Comparison of ENCODE assay signal across 8 cellular contexts in the genomic region with DNA sequence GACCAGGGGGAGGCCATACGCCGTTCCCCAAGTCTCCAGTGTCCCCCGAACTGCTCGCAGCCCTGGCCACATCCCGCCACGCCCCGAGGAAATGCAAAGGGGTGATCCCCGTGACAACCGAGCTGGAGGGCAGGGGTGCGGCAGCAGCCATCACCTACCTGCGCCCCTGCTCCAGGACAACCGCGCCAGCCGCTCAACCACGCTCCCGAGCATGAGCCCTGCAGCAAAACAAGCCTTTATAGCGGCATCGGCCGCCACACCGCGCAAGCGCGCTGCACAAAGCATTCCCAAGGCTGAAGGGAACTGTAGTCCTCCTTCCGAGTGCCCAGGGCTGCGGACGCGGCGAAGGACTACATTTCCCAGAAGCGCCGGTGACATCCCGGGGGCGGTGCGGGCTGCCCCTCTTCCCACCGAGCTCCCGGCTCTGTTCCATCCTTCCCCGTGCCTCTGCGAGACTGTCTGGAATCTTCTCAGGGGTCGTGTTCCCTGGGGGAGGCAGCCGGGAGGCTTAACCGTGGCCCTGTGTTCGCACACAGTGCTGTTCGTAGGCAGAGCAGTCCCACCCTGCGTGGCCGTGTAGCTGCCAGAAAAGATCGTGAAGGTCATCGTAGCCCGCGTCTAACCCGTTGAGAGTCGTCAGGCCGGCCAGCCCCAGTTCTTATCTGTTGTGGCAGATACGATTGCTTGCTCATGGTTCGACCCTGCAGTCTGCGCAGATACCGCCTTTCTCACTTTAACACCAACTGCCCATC. TPM values are rescaled to one million over a fixed set of nuclear protein-coding genes. Genes with fewer than 3 reads are reported as not detected.
A peak's percentile ranks its signal among the peaks of the same experiment; 100 is the strongest.
DNase-seq lines count a peak whose midpoint lies in the region; ATAC-seq and TF ChIP-seq lines count a peak whose summit lies in the region.

A gene (minus strand): TSS at position 213 of the 752 bp plus-strand sequence. CDS start 3,492 bp downstream, outside the sequence.

- POLR2A ChIA-PET in activated CD4-positive, alpha-beta T cell treated with anti-CD3 and anti-CD28 coated beads for 36 hours (lab: Charles Lee), result interaction anchor here (0.5 kb wide), 1 partner anchor 328 kb away, joined by 3 read pairs; no protein-coding TSS in a partner anchor

- TF ChIP-seq POLR2A in GM19193 (IDR thresholded peaks at IDR 0.05; ENCODE audit: extremely low read depth, insufficient read depth, insufficient read length), result peak; percentile 51

- H3K9me3 Mint-ChIP-seq in activated CD4-positive, alpha-beta T cell treated with anti-CD3 and anti-CD28 coated beads for 36 hours (ENCODE audit: low read depth), result no peaks in the 10 kb centered on the region

- peaks cover 3% of the 10 kb centered on the region for H3K36me3 Mint-ChIP-seq in activated CD4-positive, alpha-beta T cell treated with anti-CD3 and anti-CD28 coated beads for 36 hours (ENCODE audit: low read depth)

- peak within 1 kb of the TSS; percentile 95 for H3K27ac ChIP-seq in cingulate gyrus (ENCODE audit: low read depth, low read length)

- DNase-seq in Ammon's horn (ENCODE audit: low spot score), result peak; percentile 98
- peak; percentile 83 for DNase-seq in NCI-H510A (lab: John Stamatoyannopoulos, UW)
- peak; percentile 91 for DNase-seq in activated CD4-positive, alpha-beta T cell treated with anti-CD3 and anti-CD28 coated beads for 36 hours
- DNase-seq in left colon, result peak; percentile 92 to 94
- DNase-seq in stimulated activated CD4-positive, alpha-beta T cell treated with anti-CD3 and anti-CD28 coated beads, Interleukin-1b, Interleukin-23, amount 100 ng/mL, for 48 hours, result peak; percentile 80

- peaks cover 17% of the 10 kb centered on the region for H3K4me1 Mint-ChIP-seq in activated CD4-positive, alpha-beta T cell treated with anti-CD3 and anti-CD28 coated beads for 36 hours

- CTCF ChIA-PET in activated CD4-positive, alpha-beta T cell treated with anti-CD3 and anti-CD28 coated beads for 36 hours (lab: Charles Lee), result interaction anchor here (0.6 to 1.4 kb wide), 13 partner anchors 12 to 353 kb away, joined by 3 to 8 read pairs (median 4); no protein-coding TSS in a partner anchor

- H3K27ac Mint-ChIP-seq in activated CD4-positive, alpha-beta T cell treated with anti-CD3 and anti-CD28 coated beads for 36 hours, result peak within 1 kb of the TSS; percentile 85

- intact Hi-C loops in activated CD4-positive, alpha-beta T cell treated with anti-CD3 and anti-CD28 coated beads for 36 hours (cut with DNase I, micrococcal nuclease), result loop anchor here (1.0 to 5.0 kb wide), 10 partner anchors 113 to 1226 kb away; a partner anchor contains a TSS
- intact Hi-C loops in left colon (cut with DNase I, micrococcal nuclease), result loop anchor here in 1 of 2 donors (10.0 kb wide), 1 partner anchor 123 kb away; no protein-coding TSS in a partner anchor

- H3K4me3 Mint-ChIP-seq in activated CD4-positive, alpha-beta T cell treated with anti-CD3 and anti-CD28 coated beads for 36 hours, result peak within 1 kb of the TSS; percentile 98

- peaks cover 9% of the 10 kb centered on the region for H3K27me3 Mint-ChIP-seq in activated CD4-positive, alpha-beta T cell treated with anti-CD3 and anti-CD28 coated beads for 36 hours

- peak; percentile 95 for ATAC-seq in HG03439 (IDR thresholded peaks at IDR 0.05; ENCODE audit: unreplicated experiment)
- ATAC-seq in activated CD4-positive, alpha-beta T cell treated with anti-CD3 and anti-CD28 coated beads for 36 hours, result peak; percentile 96
- ATAC-seq in left colon, result peak; percentile 94

RNA-seq across cellular contexts. Expression of the gene that starts here (rescaled TPM):
- 10 to 100 TPM; 12.5 to 15.8 TPM for total RNA-seq in activated CD4-positive, alpha-beta T cell treated with anti-CD3 and anti-CD28 coated beads for 36 hours
- 10 to 100 TPM; 46.6 to 47.6 TPM for total RNA-seq in left colon

Comparison
In these comparisons a context has a peak if more than half of its experiments do, and no peak if none do; other contexts are left out.
1. Peak in every context shown above with its lines: DNase-seq, ATAC-seq and H3K27ac ChIP-seq.